In the genomic region with DNA sequence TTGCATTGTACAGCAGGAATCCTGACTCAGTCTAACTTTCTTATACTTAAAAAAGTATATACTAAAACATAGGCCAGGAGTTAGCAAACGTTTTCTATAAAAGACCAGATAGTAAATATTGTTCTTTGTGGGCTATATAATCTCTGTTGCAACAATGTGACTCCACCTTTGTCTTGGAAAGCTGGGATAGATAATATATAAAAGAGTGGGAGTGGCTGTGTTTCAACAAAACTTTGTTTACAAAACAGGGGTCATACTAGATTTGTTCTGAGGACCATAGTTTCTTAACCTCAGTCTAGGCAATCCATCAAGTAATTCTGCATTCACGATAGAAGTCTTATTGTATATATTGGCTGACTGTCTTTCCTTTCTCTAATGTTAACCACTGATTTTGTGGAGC, we compare ENCODE assay signal across 20 cellular contexts. TPM values are rescaled to one million over a fixed set of nuclear protein-coding genes. Genes with fewer than 3 reads are reported as not detected.
DNase-seq lines count a peak whose midpoint lies in the region; ATAC-seq and TF ChIP-seq lines count a peak whose summit lies in the region.
"Had no signal": no experiment of that assay in that cellular context is flagged by ENCODE, and none has a peak within 500 bp of the region (broad histone marks: within the 10 kb centered on the region; RNA-seq: fewer than 3 reads in every experiment).

No MANE protein-coding gene starts in this region.

- H3K9me3 Mint-ChIP-seq in progenitor cell of endocrine pancreas (ENCODE audit: low read depth) = no peaks in the 10 kb centered on the region
- H3K9me3 Mint-ChIP-seq: CD14-positive monocyte had no signal

- H3K9me3 ChIP-seq in HCT116 (ENCODE audit: control insufficient read depth in 1 of 2, insufficient read depth in 1 of 2, low read depth in 1 of 2, low read length in 2 of 2) (no peaks in the 10 kb centered on the region), T-helper 17 cell (ENCODE audit: control insufficient read depth, low read length, poor library complexity, severe bottlenecking) (no peaks in the 10 kb centered on the region)

- TSS peak; percentile 53 for BruUV-seq in HCT116 (replicated peaks; lab: Mats Ljungman, UMichigan)

- no peak overlapping the region for H3K9ac ChIP-seq in HCT116 (ENCODE audit: low read length)

- H3K4me3 ChIP-seq in HCT116 (replicated peaks in 1 of 2; ENCODE audit: low read depth in 1 of 2, low read length in 2 of 2) = no peak overlapping the region
- H3K4me3 ChIP-seq: PC-9 had no signal

- no peak overlapping the region for H3K27ac ChIP-seq in HCT116 (ENCODE audit: low read depth, low read length)
- H3K27ac ChIP-seq: PC-9, RWPE1 had no signal

- TF ChIP-seq POLR2A in HCT116 (IDR thresholded peaks at IDR 0.05; ENCODE audit: borderline replicate concordance, extremely low read depth, insufficient read depth, insufficient read length) = no peak

- H3K79me2 ChIP-seq in HCT116 (ENCODE audit: insufficient read depth, low read length) = no peaks in the 10 kb centered on the region

- no peak overlapping the region for H3K4me2 ChIP-seq in HCT116 (ENCODE audit: low read length)
- H3K4me2 ChIP-seq: PC-9 had no signal

- H3K27me3 ChIP-seq in HCT116 (ENCODE audit: insufficient read depth, low read length) = no peaks in the 10 kb centered on the region

- H4K20me1 ChIP-seq in HCT116 (ENCODE audit: insufficient read depth) = no peaks in the 10 kb centered on the region

- H3K36me3 ChIP-seq in HCT116 (ENCODE audit: control insufficient read depth in 1 of 2, insufficient read depth in 2 of 2, low read length in 2 of 2) = no peaks in the 10 kb centered on the region

- ATAC-seq in HCT116 (no peak), T-helper 17 cell (no peak), left colon (peak; percentile 50), GM21367 (IDR thresholded peaks at IDR 0.05; ENCODE audit: unreplicated experiment) (no peak), GM21381 (IDR thresholded peaks at IDR 0.05; ENCODE audit: unreplicated experiment) (no peak)
- ATAC-seq: SK-N-SH treated with all-trans-retinoic acid at 6 μM for 48 hours had no signal

- TF ChIP-seq CTCF in HCT116 (IDR thresholded peaks at IDR 0.05 in 2 of 3, conservative IDR thresholded peaks at IDR 0.05 in 1 of 3; ENCODE audit: borderline replicate concordance in 1 of 3, insufficient read depth in 1 of 3, low read depth in 2 of 3, low read length in 2 of 3) (no peak), progenitor cell of endocrine pancreas (IDR thresholded peaks at IDR 0.05; ENCODE audit: unreplicated experiment) (no peak)

- CTCF ChIA-PET in HCT116 (lab: Charles Lee) = interaction anchor here (1.6 kb wide), 1 partner anchor 36 kb away, joined by 5 read pairs; no protein-coding TSS in a partner anchor

- H3K36me3 Mint-ChIP-seq in T-helper 17 cell (ENCODE audit: low read depth) (peaks cover 4% of the 10 kb centered on the region), progenitor cell of endocrine pancreas (ENCODE audit: insufficient read depth) (no peaks in the 10 kb centered on the region)

- H3K4me1 ChIP-seq in HCT116 (ENCODE audit: control insufficient read depth in 1 of 2, insufficient read depth in 2 of 2, low read length in 2 of 2) = peaks cover 0 to 14% of the 10 kb centered on the region in 2 experiments; a peak in 3 of 4 replicates

- H3K9me2 ChIP-seq in HCT116 (ENCODE audit: insufficient read depth) = no peaks in the 10 kb centered on the region

- H3K27ac Mint-ChIP-seq in T-helper 17 cell (peak overlapping the region; percentile 32), progenitor cell of endocrine pancreas (no peak overlapping the region)

- RAD21 ChIA-PET in HCT116 (lab: Charles Lee; ENCODE audit: low non-redundant PET in 1 of 2, low total read pairs in 2 of 2, uncharacterized antibody in 2 of 2, unreplicated experiment in 2 of 2) = no interaction called here

- POLR2A ChIA-PET in HCT116 (lab: Charles Lee) = interaction anchor here (1.6 kb wide), 1 partner anchor 76 kb away, joined by 3 read pairs; no protein-coding TSS in a partner anchor

- H3K27me3 Mint-ChIP-seq in T-helper 17 cell = peaks cover 86% of the 10 kb centered on the region
- peaks cover 33% of the 10 kb centered on the region for H3K27me3 Mint-ChIP-seq in progenitor cell of endocrine pancreas

- no peak overlapping the region for H2AFZ ChIP-seq in HCT116 (ENCODE audit: low read depth, low read length, poor library complexity, severe bottlenecking)
- H2AFZ ChIP-seq: PC-9 had no signal

- DNase-seq in HCT116 (ENCODE audit: low read depth, low spot score) (no peak), T-helper 17 cell (no peak), left colon (no peak), progenitor cell of endocrine pancreas (ENCODE audit: low spot score, unreplicated experiment) (no peak), NCI-H2107 treated with DMSO at 0.1 percent for 48 hours (lab: John Stamatoyannopoulos, UW; ENCODE audit: unreplicated experiment) (no peak)
- no peak for DNase-seq in stimulated activated CD4-positive, alpha-beta T cell treated with anti-CD3 and anti-CD28 coated beads, Interleukin-2, amount 100 ng/mL, for 48 hours
- DNase-seq: AML-193, COR-L47, DMS153, GF-D8, NCI-H1694 treated with DMSO at 0.1 percent for 48 hours, NCI-H526, PC-9, SIG-M5 had no signal

- H3K4me3 Mint-ChIP-seq in T-helper 17 cell (no peak overlapping the region), progenitor cell of endocrine pancreas (ENCODE audit: low read depth) (peak overlapping the region; percentile 50)

- no peak for TF ChIP-seq RAD21 in HCT116 (IDR thresholded peaks at IDR 0.05; ENCODE audit: low read depth)

- H3K4me1 Mint-ChIP-seq in T-helper 17 cell = peaks cover 6% of the 10 kb centered on the region
- peaks cover 17% of the 10 kb centered on the region for H3K4me1 Mint-ChIP-seq in progenitor cell of endocrine pancreas (ENCODE audit: low read depth)

- intact Hi-C loops in HCT116 (cut with micrococcal nuclease) = no loop called here
- intact Hi-C loops in left colon (cut with DNase I, micrococcal nuclease) = no loop called here

TF ChIP-seq in HCT116, 20 proteins besides CTCF, POLR2A, EP300 and RAD21 (continues in another document):
- no peak for TF ChIP-seq EGR1 (IDR thresholded peaks at IDR 0.05; ENCODE audit: low read depth)
- TF ChIP-seq POLR2AphosphoS5 (IDR thresholded peaks at IDR 0.05; ENCODE audit: low read depth, low read length) = no peak
- TF ChIP-seq, protein P1, sequence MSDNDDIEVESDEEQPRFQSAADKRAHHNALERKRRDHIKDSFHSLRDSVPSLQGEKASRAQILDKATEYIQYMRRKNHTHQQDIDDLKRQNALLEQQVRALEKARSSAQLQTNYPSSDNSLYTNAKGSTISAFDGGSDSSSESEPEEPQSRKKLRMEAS (IDR thresholded peaks at IDR 0.05) = no peak
- TF ChIP-seq FOSL1 (IDR thresholded peaks at IDR 0.05; ENCODE audit: low read depth) = no peak
- TF ChIP-seq, protein P2, sequence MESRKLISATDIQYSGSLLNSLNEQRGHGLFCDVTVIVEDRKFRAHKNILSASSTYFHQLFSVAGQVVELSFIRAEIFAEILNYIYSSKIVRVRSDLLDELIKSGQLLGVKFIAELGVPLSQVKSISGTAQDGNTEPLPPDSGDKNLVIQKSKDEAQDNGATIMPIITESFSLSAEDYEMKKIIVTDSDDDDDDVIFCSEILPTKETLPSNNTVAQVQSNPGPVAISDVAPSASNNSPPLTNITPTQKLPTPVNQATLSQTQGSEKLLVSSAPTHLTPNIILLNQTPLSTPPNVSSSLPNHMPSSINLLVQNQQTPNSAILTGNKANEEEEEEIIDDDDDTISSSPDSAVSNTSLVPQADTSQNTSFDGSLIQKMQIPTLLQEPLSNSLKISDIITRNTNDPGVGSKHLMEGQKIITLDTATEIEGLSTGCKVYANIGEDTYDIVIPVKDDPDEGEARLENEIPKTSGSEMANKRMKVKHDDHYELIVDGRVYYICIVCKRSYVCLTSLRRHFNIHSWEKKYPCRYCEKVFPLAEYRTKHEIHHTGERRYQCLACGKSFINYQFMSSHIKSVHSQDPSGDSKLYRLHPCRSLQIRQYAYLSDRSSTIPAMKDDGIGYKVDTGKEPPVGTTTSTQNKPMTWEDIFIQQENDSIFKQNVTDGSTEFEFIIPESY (IDR thresholded peaks at IDR 0.05; ENCODE audit: extremely low read depth, insufficient replicate concordance, low read length) = no peak
- TF ChIP-seq CBX3 (IDR thresholded peaks at IDR 0.05; ENCODE audit: low read depth) = no peak
- no peak for TF ChIP-seq CEBPB (IDR thresholded peaks at IDR 0.05; ENCODE audit: low read depth)
- TF ChIP-seq TCF7L2 (IDR thresholded peaks at IDR 0.05; ENCODE audit: borderline replicate concordance, extremely low read depth, insufficient read depth, insufficient read length) = no peak
- TF ChIP-seq SIN3A (IDR thresholded peaks at IDR 0.05; ENCODE audit: low read depth) = no peak
- TF ChIP-seq SP1 (IDR thresholded peaks at IDR 0.05; ENCODE audit: low read depth) = no peak

RNA-seq across cellular contexts. Expression of a gene that starts 9.0 kb away (rescaled TPM):
- total RNA-seq in HCT116 (2021; ENCODE audit: unreplicated experiment) (11.3 TPM), T-helper 17 cell (1 to 10 TPM; 3.5 to 3.6 TPM), left colon (1 to 10 TPM; 7.4 to 8.9 TPM), progenitor cell of endocrine pancreas (27.1 and 30.1 TPM in 2 replicates)
- 4.1 and 4.5 TPM in 2 replicates for polyA plus RNA-seq in HCT116 (2012)
- polyA plus RNA-seq: CD14-positive monocyte had no signal

RNA-seq across cellular contexts. Expression of a gene that starts 11.1 kb away (rescaled TPM):
- total RNA-seq in HCT116 (2021; ENCODE audit: unreplicated experiment) (0.30 TPM), T-helper 17 cell (1 to 10 TPM; 4.7 to 5.3 TPM), left colon (under 1 TPM in 1 of 2 donors, not detected in 1; 0.64 TPM), progenitor cell of endocrine pancreas (0.82 and 1.7 TPM in 2 replicates)
- polyA plus RNA-seq in HCT116 (2012) = 0.10 and 0.18 TPM in 2 replicates
- total RNA-seq: H1, PC-9 had no signal

RNA-seq across cellular contexts. Expression of a gene that starts 25.4 kb away (rescaled TPM):
- 0.37 TPM for total RNA-seq in HCT116 (2021; ENCODE audit: unreplicated experiment)
- polyA plus RNA-seq in HCT116 (2012) = not detected in 2 replicates
- total RNA-seq in T-helper 17 cell = 1 to 10 TPM in 1 of 2 donors, under 1 TPM in 1; 0.62 to 1.6 TPM
- 1 to 10 TPM in 1 of 2 donors, not detected in 1; 3.0 TPM for total RNA-seq in left colon
- total RNA-seq in progenitor cell of endocrine pancreas = not detected in 2 replicates
- total RNA-seq: H1, PC-9 had no signal
- polyA plus RNA-seq: H1 had no signal
